10 cellular contexts compared by ENCODE assay signal in the genomic region with DNA sequence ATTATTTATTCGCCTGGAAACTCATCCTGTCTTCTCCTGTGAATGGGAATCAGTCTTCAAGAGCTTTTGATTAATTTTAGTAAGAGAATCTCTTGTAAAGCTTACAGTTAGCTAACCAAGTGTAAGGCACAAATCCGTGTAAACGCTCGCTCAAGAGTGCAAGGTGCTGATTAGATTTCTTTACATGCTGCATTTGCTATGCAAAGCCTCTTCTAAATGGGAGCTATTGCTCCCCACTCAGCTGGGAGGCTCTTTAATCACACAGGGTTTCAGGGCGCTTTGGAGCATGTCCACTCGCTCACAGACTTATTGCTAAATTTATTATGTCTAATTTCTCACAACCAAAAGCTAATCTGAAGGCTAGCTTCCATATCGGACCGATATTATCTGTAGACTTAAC. TPM values are rescaled to one million over a fixed set of nuclear protein-coding genes. Genes with fewer than 3 reads are reported as not detected.
DNase-seq lines count a peak whose midpoint lies in the region; ATAC-seq, FAIRE-seq and TF ChIP-seq lines count a peak whose summit lies in the region.
"Had no signal": no experiment of that assay in that cellular context is flagged by ENCODE, and none has a peak within 500 bp of the region (broad histone marks: within the 10 kb centered on the region; RNA-seq: fewer than 3 reads in every experiment).

No MANE protein-coding gene starts in this region.

- peaks cover 57% of the 10 kb centered on the region for H3K27me3 ChIP-seq in HUES48 (ENCODE audit: control insufficient read depth, insufficient read depth, low read length)
- no peaks in the 10 kb centered on the region for H3K27me3 ChIP-seq in brain microvascular endothelial cell (replicated peaks)
- H3K27me3 ChIP-seq in keratinocyte (ENCODE audit: control insufficient read depth, extremely low read depth, insufficient read depth, low read length): no peaks in the 10 kb centered on the region
- H3K27me3 ChIP-seq in stomach: peaks cover 7 to 58% (median 47%) of the 10 kb centered on the region in 3 donors
- H3K27me3 ChIP-seq in transverse colon: peaks cover 57% of the 10 kb centered on the region

- TF ChIP-seq EP300 in stomach (IDR thresholded peaks at IDR 0.05) (no peak), transverse colon (IDR thresholded peaks at IDR 0.05; ENCODE audit: low read depth) (no peak)

- H3K27ac ChIP-seq in HUES48 (ENCODE audit: low read depth, low read length): no peak overlapping the region
- no peak overlapping the region for H3K27ac ChIP-seq in brain microvascular endothelial cell
- H3K27ac ChIP-seq in keratinocyte (ENCODE audit: control insufficient read depth, insufficient read depth, low read length): peak overlapping the region; percentile 86
- peak overlapping the region in 2 of 5 donors; percentile 68 to 71 for H3K27ac ChIP-seq in stomach
- H3K27ac ChIP-seq in transverse colon: peak overlapping the region in 1 of 4 donors; percentile 3

- H3K4me1 ChIP-seq in HUES48 (ENCODE audit: control insufficient read depth, insufficient read depth, low read length) (peaks cover 37% of the 10 kb centered on the region), keratinocyte (ENCODE audit: control insufficient read depth, extremely low read depth, insufficient read depth, low read length) (peaks cover 15% of the 10 kb centered on the region), stomach (peaks cover 26 to 45% (median 42%) of the 10 kb centered on the region in 4 donors), transverse colon (peaks cover 0 to 27% (median 12%) of the 10 kb centered on the region in 4 donors)

- DNase-seq in brain microvascular endothelial cell: no peak
- no peak for DNase-seq in keratinocyte (ENCODE audit: low read depth, low spot score)
- no peak for DNase-seq in stomach
- DNase-seq in transverse colon: no peak
- DNase-seq: NCI-H510A treated with DMSO at 0.1 percent for 48 hours had no signal

- TF ChIP-seq CTCF in brain microvascular endothelial cell (IDR thresholded peaks at IDR 0.05; ENCODE audit: low read depth, low read length, missing control alignments) (no peak), keratinocyte (optimal IDR thresholded peaks at IDR 0.05 in 1 of 3, IDR thresholded peaks at IDR 0.05 in 1 of 3, conservative IDR thresholded peaks at IDR 0.05 in 1 of 3; ENCODE audit: extremely low read depth in 1 of 3, insufficient read depth in 2 of 3, low read length in 3 of 3) (no peak), stomach (IDR thresholded peaks at IDR 0.05) (no peak), transverse colon (IDR thresholded peaks at IDR 0.05) (no peak)

- peaks cover 85% of the 10 kb centered on the region for H3K79me2 ChIP-seq in keratinocyte (ENCODE audit: control insufficient read depth, insufficient read depth, low read length)

- peaks cover 2% of the 10 kb centered on the region for H4K20me1 ChIP-seq in keratinocyte (ENCODE audit: control insufficient read depth, extremely low read depth, insufficient read depth, low read length)

- no peak for ATAC-seq in HG03025 (IDR thresholded peaks at IDR 0.05; ENCODE audit: low FRiP score, unreplicated experiment)
- no peak for ATAC-seq in HG03457 (IDR thresholded peaks at IDR 0.05; ENCODE audit: unreplicated experiment)
- ATAC-seq: activated CD4-positive, CD25-positive, alpha-beta regulatory T cell treated with anti-CD3 and anti-CD28 coated beads, Interleukin-2, amount 50 U/mL, for 24 hours had no signal

- H3K9ac ChIP-seq in HUES48 (ENCODE audit: low read depth, low read length) (no peak overlapping the region), keratinocyte (ENCODE audit: control insufficient read depth, extremely low read depth, insufficient read depth, low read length) (peak overlapping the region; percentile 88)

- WGBS in stomach, 5 donors: 22 to 34% (median 28%) methylated on average over 8 of the region's 8 CpGs
- 54% methylated on average over 8 of the region's 8 CpGs for WGBS in transverse colon (ENCODE audit: low coverage in 1 of 2), 2 donors

- intact Hi-C loops in stomach (cut with DNase I; ENCODE audit: low total_unique reads): no loop called here
- intact Hi-C loops in transverse colon (cut with DNase I; ENCODE audit: low total_unique reads): no loop called here

- peak; percentile 29 for FAIRE-seq in keratinocyte (lab: Jason Lieb, UNC)

- dilution Hi-C loops in keratinocyte (cut with MboI; ENCODE audit: extremely low pct_ligation_motif_present, low sequenced_read_pairs): no loop called here

- H3K4me3 ChIP-seq in HUES48 (ENCODE audit: low read depth, low read length) (peak overlapping the region; percentile 79), brain microvascular endothelial cell (ENCODE audit: low read depth, low read length) (peak overlapping the region; percentile 77), keratinocyte (ENCODE audit: control insufficient read depth in 2 of 3, extremely low read depth in 1 of 3, insufficient read depth in 2 of 3, low read depth in 1 of 3, low read length in 3 of 3) (peak overlapping the region; percentile 72 to 85 (median 85)), stomach (peak overlapping the region; percentile 53 to 73 (median 66)), transverse colon (peak overlapping the region in 2 of 4 donors; percentile 40 to 53)

- in situ Hi-C loops in brain microvascular endothelial cell (cut with HindIII; ENCODE audit: low pct_ligation_motif_present, low sequenced_read_pairs) (no loop called here), transverse colon (cut with MboI; ENCODE audit: low pct_ligation_motif_present in 1 of 4, low pct_unique_long_range_greater_than_20kb in 1 of 4, low sequenced_read_pairs in 3 of 4) (no loop called here)

- no peaks in the 10 kb centered on the region for H3K9me1 ChIP-seq in keratinocyte (ENCODE audit: control insufficient read depth, extremely low read depth, insufficient read depth, low read length)

- TF ChIP-seq POLR2A in stomach (IDR thresholded peaks at IDR 0.05) (no peak), transverse colon (IDR thresholded peaks at IDR 0.05) (no peak)

- H2AFZ ChIP-seq in keratinocyte (ENCODE audit: control insufficient read depth, low read length): no peak overlapping the region

- peak overlapping the region; percentile 72 for H3K4me2 ChIP-seq in keratinocyte (ENCODE audit: control insufficient read depth, extremely low read depth, insufficient read depth, low read depth, low read length)

- H3K9me3 ChIP-seq in HUES48 (ENCODE audit: control insufficient read depth, insufficient read depth, low read length) (no peaks in the 10 kb centered on the region), keratinocyte (ENCODE audit: control insufficient read depth, low read depth, low read length) (no peaks in the 10 kb centered on the region), stomach (no peaks in the 10 kb centered on the region), transverse colon (no peaks in the 10 kb centered on the region)
- H3K9me3 ChIP-seq: adrenal gland had no signal

- no peaks in the 10 kb centered on the region for H3K36me3 ChIP-seq in HUES48 (ENCODE audit: control insufficient read depth, insufficient read depth, low read length)
- H3K36me3 ChIP-seq in brain microvascular endothelial cell (replicated peaks): no peaks in the 10 kb centered on the region
- peaks cover 0 to 11% of the 10 kb centered on the region in 2 experiments for H3K36me3 ChIP-seq in keratinocyte (ENCODE audit: control insufficient read depth in 2 of 2, extremely low read depth in 1 of 2, insufficient read depth in 2 of 2, low read length in 2 of 2)
- H3K36me3 ChIP-seq in stomach: no peaks in the 10 kb centered on the region
- no peaks in the 10 kb centered on the region for H3K36me3 ChIP-seq in transverse colon
- H3K36me3 ChIP-seq: adrenal gland had no signal

RNA-seq across cellular contexts. Expression of gene FLRT2, which starts 5.0 kb away (rescaled TPM):
- polyA plus RNA-seq in keratinocyte: 49.3 to 74.4 TPM (median 69.2 TPM) in 3 replicates
- 55.8 TPM for polyA plus RNA-seq in keratinocyte (2011; ENCODE audit: low read depth)
- 22.2 and 23.3 TPM in 2 replicates for polyA plus RNA-seq in keratinocyte (2011; cell fraction: cytosol; rRNA removed)
- polyA plus RNA-seq in keratinocyte (2011; cell fraction: nucleus; rRNA removed): 229 and 258 TPM in 2 replicates
- polyA plus RNA-seq in keratinocyte (2012; ENCODE audit: low replicate concordance): 29.4 and 43.2 TPM in 2 replicates
- 63.4 to 138 TPM (median 138 TPM) in 3 replicates for polyA minus RNA-seq in keratinocyte
- polyA minus RNA-seq in keratinocyte (2011; cell fraction: cytosol; rRNA and poly(A)+ RNA removed): 50.3 TPM
- polyA minus RNA-seq in keratinocyte (2011; cell fraction: nucleus; rRNA and poly(A)+ RNA removed): 292 and 345 TPM in 2 replicates
- 10 to 100 TPM in 1 of 5 donors, 1 to 10 TPM in 1, under 1 TPM in 3; 0.45 to 34.1 (median 0.87) TPM for total RNA-seq in stomach
- 1 to 10 TPM in 2 of 3 donors, under 1 TPM in 1; 0.68 to 1.8 (median 1.5) TPM for polyA plus RNA-seq in stomach
- total RNA-seq in transverse colon: 1 to 10 TPM; 3.4 to 7.0 (median 4.0) TPM
